1 cellular context compared by ENCODE assay signal in genomic region chr19:21134934-21135366, GRCh38.
A peak's percentile ranks its signal among the peaks of the same experiment; 100 is the strongest.
TF ChIP-seq lines count a peak whose summit lies in the region.

No MANE protein-coding gene starts in this region.

TF ChIP-seq in K562, 482 proteins besides CTCF, POLR2A, EP300 and RAD21 (continued from another document and continues in another):
- TF ChIP-seq ATF4 (CRISPR knock-in tag; IDR thresholded peaks at IDR 0.05) (no peak), ZNF668 (CRISPR knock-in tag; IDR thresholded peaks at IDR 0.05) (peak; percentile 86; the same call in 1 of the 2 replicates), MCM3 (IDR thresholded peaks at IDR 0.05) (no peak), ZNF76 (CRISPR knock-in tag; IDR thresholded peaks at IDR 0.05; ENCODE audit: borderline replicate concordance) (no peak), HEY1 (CRISPR knock-in tag; IDR thresholded peaks at IDR 0.05; ENCODE audit: borderline replicate concordance) (no peak), FOXP1 (CRISPR knock-in tag; IDR thresholded peaks at IDR 0.05) (no peak), ZNF583 (CRISPR knock-in tag; IDR thresholded peaks at IDR 0.05) (peak; percentile 96), HNRNPK (IDR thresholded peaks at IDR 0.05; ENCODE audit: low read depth, low read length, poor library complexity, severe bottlenecking) (no peak), ZNF592 (IDR thresholded peaks at IDR 0.05) (peak; percentile 86), MED1 (CRISPR knock-in tag; IDR thresholded peaks at IDR 0.05; ENCODE audit: borderline replicate concordance) (no peak), MITF (IDR thresholded peaks at IDR 0.05) (no peak), ZNF197 (CRISPR knock-in tag; IDR thresholded peaks at IDR 0.05; ENCODE audit: low read depth) (no peak), ZC3H8 (IDR thresholded peaks at IDR 0.05) (no peak), ZMIZ1 (IDR thresholded peaks at IDR 0.05; ENCODE audit: low read depth in 2 of 2, low read length in 2 of 2) (no peak), PTRF (tag; IDR thresholded peaks at IDR 0.05) (peak; percentile 82), MAFK (IDR thresholded peaks at IDR 0.05; ENCODE audit: low read length) (no peak), TCFL5 (CRISPR knock-in tag; conservative IDR thresholded peaks at IDR 0.05) (peak; percentile 62; the same call in 1 of the 2 replicates), ZNF707 (CRISPR knock-in tag; conservative IDR thresholded peaks at IDR 0.05) (peak; percentile 59; the same call in 1 of the 2 replicates), UBTF (IDR thresholded peaks at IDR 0.05; ENCODE audit: borderline replicate concordance in 1 of 2, low read depth in 2 of 2, low read length in 2 of 2) (no peak), BRD4 (IDR thresholded peaks at IDR 0.05) (no peak), ZNF175 (CRISPR knock-in tag; IDR thresholded peaks at IDR 0.05; ENCODE audit: low read depth) (no peak), L3MBTL2 (IDR thresholded peaks at IDR 0.05) (peak; percentile 43; the same call in 1 of the 2 replicates), ZNF347 (CRISPR knock-in tag; IDR thresholded peaks at IDR 0.05; ENCODE audit: low read depth) (no peak), ARHGAP35 (IDR thresholded peaks at IDR 0.05; ENCODE audit: partially characterized antibody) (no peak), CHAMP1 (IDR thresholded peaks at IDR 0.05) (no peak), POLR2AphosphoS5 (IDR thresholded peaks at IDR 0.05; ENCODE audit: control insufficient read depth, insufficient read depth, low read depth, low read length) (no peak), TEAD4 (IDR thresholded peaks at IDR 0.05; ENCODE audit: low read length) (no peak), TEAD4 (CRISPR knock-in tag; IDR thresholded peaks at IDR 0.05; ENCODE audit: borderline replicate concordance) (no peak), ZNF696 (CRISPR knock-in tag; conservative IDR thresholded peaks at IDR 0.05) (no peak), SMAD4 (CRISPR knock-in tag; conservative IDR thresholded peaks at IDR 0.05) (peak; percentile 69), FOSL1 (tag; conservative IDR thresholded peaks at IDR 0.05) (no peak), TFE3 (CRISPR knock-in tag; IDR thresholded peaks at IDR 0.05) (no peak), LEF1 (IDR thresholded peaks at IDR 0.05) (no peak), IRF1 (CRISPR knock-in tag; IDR thresholded peaks at IDR 0.05; ENCODE audit: borderline replicate concordance) (no peak), KLF6 (CRISPR knock-in tag; IDR thresholded peaks at IDR 0.05; ENCODE audit: borderline replicate concordance) (0 out of 2 replicates have a peak, but pooled peaks have one; percentile 34), THRB (CRISPR knock-in tag; conservative IDR thresholded peaks at IDR 0.05) (no peak), U2AF1 (optimal IDR thresholded peaks at IDR 0.05; ENCODE audit: low read depth, low read length) (no peak), DMBX1 (CRISPR knock-in tag; IDR thresholded peaks at IDR 0.05; ENCODE audit: borderline replicate concordance) (peak; percentile 95), MTF1 (CRISPR knock-in tag; IDR thresholded peaks at IDR 0.05; ENCODE audit: borderline replicate concordance) (no peak), ELK3 (CRISPR knock-in tag; IDR thresholded peaks at IDR 0.05) (no peak), ATF3 (IDR thresholded peaks at IDR 0.05) (no peak), ATF3 (CRISPR knock-in tag; conservative IDR thresholded peaks at IDR 0.05) (no peak)
